ENCODE assay signal across 1 cellular context in genomic region chr19:48934837-48935236, GRCh38.
TF ChIP-seq lines count a peak whose summit lies in the region.

No MANE protein-coding gene starts in this region.

TF ChIP-seq in HepG2, 621 proteins besides CTCF, POLR2A, EP300 and RAD21 (continued from another document and continues in another):
- TF ChIP-seq STAT6 (CRISPR knock-in tag; IDR thresholded peaks at IDR 0.05; ENCODE audit: borderline replicate concordance), result no peak
- TF ChIP-seq MIXL1 (CRISPR knock-in tag; IDR thresholded peaks at IDR 0.05), result no peak
- no peak for TF ChIP-seq PAWR (CRISPR knock-in tag; IDR thresholded peaks at IDR 0.05; ENCODE audit: borderline replicate concordance)
- TF ChIP-seq ZNF335 (CRISPR knock-in tag; IDR thresholded peaks at IDR 0.05), result no peak
- TF ChIP-seq RARA (CRISPR knock-in tag; IDR thresholded peaks at IDR 0.05), result no peak
- no peak for TF ChIP-seq ZNF484 (CRISPR knock-in tag; IDR thresholded peaks at IDR 0.05; ENCODE audit: borderline replicate concordance, low read depth)
- TF ChIP-seq SCMH1 (CRISPR knock-in tag; IDR thresholded peaks at IDR 0.05; ENCODE audit: borderline replicate concordance), result no peak
- TF ChIP-seq ZBTB2 (CRISPR knock-in tag; IDR thresholded peaks at IDR 0.05; ENCODE audit: low read depth), result no peak
- TF ChIP-seq XRCC5 (optimal IDR thresholded peaks at IDR 0.05; ENCODE audit: low read length), result peak; percentile 48
- no peak for TF ChIP-seq REST (IDR thresholded peaks at IDR 0.05; ENCODE audit: borderline replicate concordance in 1 of 2, low read depth in 1 of 2, low read length in 2 of 2)
- no peak for TF ChIP-seq SMYD3 (CRISPR knock-in tag; IDR thresholded peaks at IDR 0.05)
- TF ChIP-seq ATRX (CRISPR knock-in tag; IDR thresholded peaks at IDR 0.05; ENCODE audit: borderline replicate concordance), result no peak
- TF ChIP-seq KDM1A (CRISPR knock-in tag; IDR thresholded peaks at IDR 0.05), result no peak
- TF ChIP-seq ZNF724P (CRISPR knock-in tag; IDR thresholded peaks at IDR 0.05; ENCODE audit: borderline replicate concordance), result no peak
- no peak for TF ChIP-seq SOX6 (IDR thresholded peaks at IDR 0.05)
- TF ChIP-seq SOX6 (CRISPR knock-in tag; IDR thresholded peaks at IDR 0.05), result no peak
- TF ChIP-seq ZBTB7A (CRISPR knock-in tag; IDR thresholded peaks at IDR 0.05), result no peak
- no peak for TF ChIP-seq BRD4 (CRISPR knock-in tag; IDR thresholded peaks at IDR 0.05)
- TF ChIP-seq HNRNPK (IDR thresholded peaks at IDR 0.05; ENCODE audit: low read depth, low read length, poor library complexity, severe bottlenecking), result peak; percentile 16
- no peak for TF ChIP-seq ZGPAT (CRISPR knock-in tag; IDR thresholded peaks at IDR 0.05)
- 0 out of 2 replicates have a peak, but pooled peaks have one; percentile 59 for TF ChIP-seq PCBP1 (IDR thresholded peaks at IDR 0.05; ENCODE audit: borderline replicate concordance, low read depth, low read length)
- TF ChIP-seq AKAP8 (CRISPR knock-in tag; IDR thresholded peaks at IDR 0.05), result no peak
- no peak for TF ChIP-seq ZNF10 (CRISPR knock-in tag; IDR thresholded peaks at IDR 0.05; ENCODE audit: borderline replicate concordance, low read depth)
- no peak for TF ChIP-seq PAXIP1 (CRISPR knock-in tag; conservative IDR thresholded peaks at IDR 0.05)
- TF ChIP-seq FOXK1 (CRISPR knock-in tag; IDR thresholded peaks at IDR 0.05; ENCODE audit: borderline replicate concordance, low read depth), result no peak
- no peak for TF ChIP-seq NRL (CRISPR knock-in tag; IDR thresholded peaks at IDR 0.05; ENCODE audit: borderline replicate concordance)
- peak; percentile 54 for TF ChIP-seq THAP11 (CRISPR knock-in tag; IDR thresholded peaks at IDR 0.05)
- TF ChIP-seq RFX3 (CRISPR knock-in tag; IDR thresholded peaks at IDR 0.05), result no peak
- peak; percentile 35; the same call in 1 of the 2 replicates for TF ChIP-seq SAP130 (CRISPR knock-in tag; IDR thresholded peaks at IDR 0.05; ENCODE audit: low read depth)
- no peak for TF ChIP-seq TFAP4 (IDR thresholded peaks at IDR 0.05; ENCODE audit: borderline replicate concordance, low read depth)
- no peak for TF ChIP-seq SAFB2 (CRISPR knock-in tag; IDR thresholded peaks at IDR 0.05; ENCODE audit: borderline replicate concordance, low read depth)
- TF ChIP-seq KDM2A (CRISPR knock-in tag; IDR thresholded peaks at IDR 0.05; ENCODE audit: borderline replicate concordance, low read depth), result peak; percentile 38; the same call in 1 of the 2 replicates
- no peak for TF ChIP-seq HOXA5 (CRISPR knock-in tag; IDR thresholded peaks at IDR 0.05)
- no peak for TF ChIP-seq ZNF691 (CRISPR knock-in tag; IDR thresholded peaks at IDR 0.05; ENCODE audit: borderline replicate concordance, low read depth)
- TF ChIP-seq ZNF414 (CRISPR knock-in tag; IDR thresholded peaks at IDR 0.05), result no peak
- no peak for TF ChIP-seq ZNF24 (IDR thresholded peaks at IDR 0.05)
- no peak for TF ChIP-seq MYC (CRISPR knock-in tag; IDR thresholded peaks at IDR 0.05; ENCODE audit: borderline replicate concordance)
- TF ChIP-seq GATA4 (IDR thresholded peaks at IDR 0.05; ENCODE audit: borderline replicate concordance, low read depth), result no peak
- no peak for TF ChIP-seq DNMT3B (CRISPR knock-in tag; conservative IDR thresholded peaks at IDR 0.05)
- no peak for TF ChIP-seq THYN1 (CRISPR knock-in tag; IDR thresholded peaks at IDR 0.05; ENCODE audit: borderline replicate concordance, low read depth)
- no peak for TF ChIP-seq TEF (CRISPR knock-in tag; IDR thresholded peaks at IDR 0.05)
- TF ChIP-seq ZBTB25 (CRISPR knock-in tag; IDR thresholded peaks at IDR 0.05), result no peak
- no peak for TF ChIP-seq TP53 (CRISPR knock-in tag; conservative IDR thresholded peaks at IDR 0.05)
- no peak for TF ChIP-seq ZBTB8A (CRISPR knock-in tag; IDR thresholded peaks at IDR 0.05; ENCODE audit: borderline replicate concordance, low read depth)
- no peak for TF ChIP-seq EED (CRISPR knock-in tag; IDR thresholded peaks at IDR 0.05)
- no peak for TF ChIP-seq MTERF4 (CRISPR knock-in tag; IDR thresholded peaks at IDR 0.05)
- no peak for TF ChIP-seq ZNF576 (CRISPR knock-in tag; IDR thresholded peaks at IDR 0.05)
- TF ChIP-seq SMC3 (IDR thresholded peaks at IDR 0.05; ENCODE audit: low read length), result peak; percentile 30; the same call in 1 of the 2 replicates
